ENCODE assay signal across 9 cellular contexts in the genomic region with DNA sequence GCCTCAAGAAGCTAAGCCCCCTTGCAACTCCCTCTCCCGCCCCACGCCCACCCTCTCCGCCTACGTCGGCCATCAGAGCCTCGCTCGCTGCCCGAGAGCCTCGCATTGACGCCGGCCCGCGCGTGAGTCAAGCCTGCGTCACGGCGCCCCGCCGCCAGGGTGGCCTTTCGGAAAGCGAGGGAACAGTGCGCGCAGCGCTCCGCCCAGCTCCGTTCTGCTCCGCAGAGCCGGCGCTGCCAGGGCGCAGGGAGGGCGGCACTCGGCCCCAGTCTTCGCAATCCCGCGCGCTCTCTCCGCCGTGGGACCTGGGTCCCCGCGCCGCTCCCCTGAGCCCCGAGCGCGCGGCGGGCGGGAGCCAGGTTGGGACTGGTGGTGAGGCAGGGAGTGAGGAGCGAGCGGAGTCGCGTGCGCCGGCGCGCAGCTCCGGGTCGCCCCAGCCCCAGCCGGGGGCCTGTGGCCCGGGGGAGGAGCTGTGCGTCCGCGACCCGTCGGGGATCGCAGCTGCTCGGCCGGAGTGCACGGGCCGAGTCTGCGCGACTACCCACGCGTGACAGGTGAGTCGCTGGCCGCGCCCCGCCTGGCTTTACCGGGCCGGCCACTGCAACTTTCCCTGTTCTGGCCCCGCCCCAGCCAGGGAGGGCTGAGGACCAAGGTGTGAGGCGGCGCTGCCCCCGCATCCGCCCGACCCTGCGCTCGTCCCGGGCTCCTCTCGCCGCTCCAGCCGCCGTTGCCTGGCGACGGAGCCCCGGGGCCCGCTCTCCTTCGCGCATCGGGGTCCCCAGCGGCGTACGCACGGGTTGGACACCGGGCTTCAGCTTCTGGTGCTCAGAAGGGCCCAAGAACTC. TPM values are rescaled to one million over a fixed set of nuclear protein-coding genes. Genes with fewer than 3 reads are reported as not detected.
DNase-seq lines count a peak whose midpoint lies in the region; ATAC-seq, FAIRE-seq and TF ChIP-seq lines count a peak whose summit lies in the region.
"Had no signal": no experiment of that assay in that cellular context is flagged by ENCODE, and none has a peak within 500 bp of the region (broad histone marks: within the 10 kb centered on the region; RNA-seq: fewer than 3 reads in every experiment).

TSS of gene SLC6A17 (plus strand) at position 165 of the 845 bp plus-strand sequence. CDS start 16,436 bp downstream, outside the sequence.

- H3K79me2 ChIP-seq in H1 (ENCODE audit: control insufficient read depth in 1 of 2, insufficient read depth in 2 of 2, low read length in 2 of 2), result no peaks in the 10 kb centered on the region

- H3K4me3 Mint-ChIP-seq in activated T-helper 1 cell treated with anti-CD3 and anti-CD28 coated beads, Interleukin-12 subunit alpha, Interleukin-12 subunit beta, Interleukin-2, Interleukin-4 antibody, amounts not matched to agents 30 ng/mL and 10 ng/mL and 1 ng/mL, durations not matched to agents 14 hours and 24 hours and 36 hours, result no peak within 1 kb of the TSS
- H3K4me3 Mint-ChIP-seq: activated naive CD4-positive, alpha-beta T cell treated with anti-CD3 and anti-CD28 coated beads, Interleukin-2, amount 50 U/mL, for 24 hours had no signal

- H3K4me2 ChIP-seq in H1 (ENCODE audit: insufficient read depth in 1 of 2, low read depth in 2 of 2, low read length in 2 of 2), result peak within 1 kb of the TSS; percentile 53 to 92

- H3K4me1 ChIP-seq in SJSA1 (replicated peaks) (peaks cover 36% of the 10 kb centered on the region), H1 (replicated peaks in 1 of 4; ENCODE audit: control insufficient read depth in 3 of 4, insufficient read depth in 4 of 4, low read length in 3 of 4) (peaks cover 0 to 5% (median 2%) of the 10 kb centered on the region in 4 experiments; a peak in 3 of 7 replicates), neuron (ENCODE audit: insufficient read depth, low read length) (peaks cover 4% of the 10 kb centered on the region), kidney (ENCODE audit: control insufficient read depth in 1 of 2, insufficient read depth in 1 of 2, low read depth in 1 of 2, low read length in 2 of 2) (no peaks in the 10 kb centered on the region)

- WGBS in H1 (ENCODE audit: extremely low coverage in 1 of 2, insufficient coverage in 1 of 2, insufficient read length in 1 of 2, insufficient replicate concordance in 2 of 2, low coverage in 1 of 2, low lambda C conversion rate in 2 of 2, missing lambda C conversion rate in 1 of 2), 2 experiments, result 1% methylated on average over 53 of the region's 104 CpGs; no CpG with 5 or more reads in 1 of the 2 experiments

- H2BK12ac ChIP-seq in H1 (ENCODE audit: low read depth, low read length), result no peak within 1 kb of the TSS

- H3K27me3 Mint-ChIP-seq in activated T-helper 1 cell treated with anti-CD3 and anti-CD28 coated beads, Interleukin-12 subunit alpha, Interleukin-12 subunit beta, Interleukin-2, Interleukin-4 antibody, amounts not matched to agents 30 ng/mL and 10 ng/mL and 1 ng/mL, durations not matched to agents 14 hours and 24 hours and 36 hours (ENCODE audit: insufficient read depth), result peaks cover 42% of the 10 kb centered on the region

- H4K5ac ChIP-seq in H1 (ENCODE audit: insufficient read length, low read depth, low read length), result no peak within 1 kb of the TSS

- ATAC-seq in GM19455 (IDR thresholded peaks at IDR 0.05; ENCODE audit: unreplicated experiment), result no peak

- no peak within 1 kb of the TSS for H3K4ac ChIP-seq in H1 (replicated peaks; ENCODE audit: insufficient read length, low read depth, low read length)

- TF ChIP-seq CTCF in H1 (IDR thresholded peaks at IDR 0.05; ENCODE audit: control extremely low read depth in 1 of 3, insufficient read depth in 1 of 3, low read depth in 1 of 3, low read length in 3 of 3) (peak in 1 of 3 experiments; percentile 21; a peak in 1 of 4 replicates), kidney (IDR thresholded peaks at IDR 0.05; ENCODE audit: borderline replicate concordance, extremely low read depth, insufficient read depth) (no peak)

- no peak within 1 kb of the TSS for H2BK20ac ChIP-seq in H1 (ENCODE audit: low read length)

- no peak within 1 kb of the TSS for H2AFZ ChIP-seq in H1 (ENCODE audit: low read length)
- H2AFZ ChIP-seq in neuron (ENCODE audit: low read depth, low read length), result no peak within 1 kb of the TSS

- peak; percentile 46 to 72 for DNase-seq in SHP77 (lab: John Stamatoyannopoulos, UW)
- no peak for DNase-seq in SHP77 treated with DMSO at 0.1 percent for 48 hours (lab: John Stamatoyannopoulos, UW)
- peak; percentile 60 to 84 for DNase-seq in SJSA1 (ENCODE audit: low read depth in 1 of 2, low spot score in 2 of 2)
- peak in 1 of 2 experiments; percentile 81 for DNase-seq in H1 (ENCODE audit: low read depth in 1 of 2, low spot score in 2 of 2)
- DNase-seq in activated T-helper 1 cell treated with anti-CD3 and anti-CD28 coated beads, Interleukin-12 subunit alpha, Interleukin-12 subunit beta, Interleukin-2, Interleukin-4 antibody, amounts not matched to agents 30 ng/mL and 10 ng/mL and 1 ng/mL, durations not matched to agents 14 hours and 24 hours and 36 hours (ENCODE audit: low spot score), result no peak
- DNase-seq in kidney, result no peak

- H2BK120ac ChIP-seq in H1 (replicated peaks; ENCODE audit: low read depth, low read length), result no peak within 1 kb of the TSS

- H3K9ac ChIP-seq in H1 (replicated peaks in 1 of 4; ENCODE audit: extremely low read depth in 1 of 4, low read depth in 3 of 4, low read length in 3 of 4) (no peak within 1 kb of the TSS), kidney (ENCODE audit: low read length in 2 of 2) (no peak within 1 kb of the TSS)

- TF ChIP-seq EP300 in H1 (IDR thresholded peaks at IDR 0.05; ENCODE audit: borderline replicate concordance in 1 of 2, low read depth in 2 of 2, low read length in 2 of 2), result no peak

- H4K20me1 ChIP-seq in H1 (replicated peaks in 1 of 2; ENCODE audit: control insufficient read depth in 1 of 2, insufficient read depth in 2 of 2, low read length in 2 of 2), result peaks cover 3 to 5% of the 10 kb centered on the region in 2 experiments

- H3K14ac ChIP-seq in H1 (ENCODE audit: insufficient read length), result no peak within 1 kb of the TSS

- no peaks in the 10 kb centered on the region for H3K9me3 Mint-ChIP-seq in activated T-helper 1 cell treated with anti-CD3 and anti-CD28 coated beads, Interleukin-12 subunit alpha, Interleukin-12 subunit beta, Interleukin-2, Interleukin-4 antibody, amounts not matched to agents 30 ng/mL and 10 ng/mL and 1 ng/mL, durations not matched to agents 14 hours and 24 hours and 36 hours
- H3K9me3 Mint-ChIP-seq: activated naive CD4-positive, alpha-beta T cell treated with anti-CD3 and anti-CD28 coated beads, Interleukin-2, amount 50 U/mL, for 24 hours had no signal

- H3K27me3 ChIP-seq in SJSA1 (replicated peaks) (peaks cover 17% of the 10 kb centered on the region), H1 (replicated peaks in 1 of 4; ENCODE audit: control insufficient read depth in 3 of 4, extremely low read depth in 1 of 4, insufficient read depth in 3 of 4, low read length in 3 of 4) (peaks cover 37 to 86% (median 68%) of the 10 kb centered on the region in 4 experiments), neuron (ENCODE audit: insufficient read depth, low read length) (peaks cover 84% of the 10 kb centered on the region)

- H3K36me3 ChIP-seq in SJSA1, result no peaks in the 10 kb centered on the region
- peaks cover 0 to 6% (median 0%) of the 10 kb centered on the region in 4 experiments; a peak in 1 of 8 replicates for H3K36me3 ChIP-seq in H1 (ENCODE audit: control insufficient read depth in 2 of 4, insufficient read depth in 4 of 4, low read length in 3 of 4)
- no peaks in the 10 kb centered on the region for H3K36me3 ChIP-seq in neuron (ENCODE audit: insufficient read depth, low read length)
- H3K36me3 ChIP-seq in kidney (ENCODE audit: control insufficient read depth in 1 of 2, insufficient read depth in 2 of 2, low read length in 2 of 2), result no peaks in the 10 kb centered on the region

- H3K4me1 Mint-ChIP-seq in activated T-helper 1 cell treated with anti-CD3 and anti-CD28 coated beads, Interleukin-12 subunit alpha, Interleukin-12 subunit beta, Interleukin-2, Interleukin-4 antibody, amounts not matched to agents 30 ng/mL and 10 ng/mL and 1 ng/mL, durations not matched to agents 14 hours and 24 hours and 36 hours (ENCODE audit: low read depth), result no peaks in the 10 kb centered on the region
- H3K4me1 Mint-ChIP-seq: activated naive CD4-positive, alpha-beta T cell treated with anti-CD3 and anti-CD28 coated beads, Interleukin-2, amount 50 U/mL, for 24 hours had no signal

- H2BK5ac ChIP-seq in H1 (ENCODE audit: low read depth, low read length), result no peak within 1 kb of the TSS

- H3K18ac ChIP-seq in H1 (ENCODE audit: extremely low read depth, low read length), result no peak within 1 kb of the TSS

- H3K27ac ChIP-seq in SJSA1, result peak within 1 kb of the TSS; percentile 31; the same call in 1 of the 2 replicates
- H3K27ac ChIP-seq in H1 (ENCODE audit: low read depth, low read length), result no peak within 1 kb of the TSS
- H3K27ac ChIP-seq in kidney (ENCODE audit: low read depth in 2 of 2, low read length in 2 of 2), result no peak within 1 kb of the TSS

- no peak within 1 kb of the TSS for H2BK15ac ChIP-seq in H1 (ENCODE audit: low read length)

- CTCF ChIA-PET in H1 (lab: Charles Lee; ENCODE audit: partially characterized antibody), result interaction anchor here (0.8 to 3.4 kb wide), 12 partner anchors 11 to 310 kb away, joined by 3 to 19 read pairs (median 4); no protein-coding TSS in a partner anchor

- no peak for FAIRE-seq in H1 (lab: Jason Lieb, UNC)
- no peak for FAIRE-seq in kidney (lab: Jason Lieb, UNC)

- no peak for TF ChIP-seq RAD21 in H1 (IDR thresholded peaks at IDR 0.05 in 1 of 2, conservative IDR thresholded peaks at IDR 0.05 in 1 of 2; ENCODE audit: low read depth in 2 of 2, low read length in 2 of 2)

- no peak within 1 kb of the TSS for H3K23ac ChIP-seq in H1 (ENCODE audit: insufficient read length)

- intact Hi-C loops in activated T-helper 1 cell treated with anti-CD3 and anti-CD28 coated beads, Interleukin-12 subunit alpha, Interleukin-12 subunit beta, Interleukin-2, Interleukin-4 antibody, amounts not matched to agents 30 ng/mL and 10 ng/mL and 1 ng/mL, durations not matched to agents 14 hours and 24 hours and 36 hours (cut with micrococcal nuclease), result no loop called here
- intact Hi-C loops in kidney (cut with DNase I), result no loop called here

- POLR2A ChIA-PET in H1 (lab: Charles Lee; ENCODE audit: partially characterized antibody), result interaction anchor here (0.8 to 1.6 kb wide), 2 partner anchors 11 to 18 kb away, joined by 3 to 4 read pairs; no protein-coding TSS in a partner anchor

- H4K8ac ChIP-seq in H1 (ENCODE audit: extremely low read depth, insufficient read depth, low read length), result 0 out of 2 replicates have a peak within 1 kb of the TSS, but pooled peaks have one; percentile 63

- no peak within 1 kb of the TSS for H3K56ac ChIP-seq in H1 (replicated peaks; ENCODE audit: insufficient read length, low read depth, low read length)

- no peak for TF ChIP-seq POLR2A in H1 (IDR thresholded peaks at IDR 0.05; ENCODE audit: control extremely low read depth in 1 of 2, low read depth in 2 of 2, low read length in 2 of 2)

- no peak within 1 kb of the TSS for H2AK5ac ChIP-seq in H1 (ENCODE audit: low read depth, low read length)

- no peaks in the 10 kb centered on the region for H3K36me3 Mint-ChIP-seq in activated T-helper 1 cell treated with anti-CD3 and anti-CD28 coated beads, Interleukin-12 subunit alpha, Interleukin-12 subunit beta, Interleukin-2, Interleukin-4 antibody, amounts not matched to agents 30 ng/mL and 10 ng/mL and 1 ng/mL, durations not matched to agents 14 hours and 24 hours and 36 hours (ENCODE audit: low read depth)
- H3K36me3 Mint-ChIP-seq: activated naive CD4-positive, alpha-beta T cell treated with anti-CD3 and anti-CD28 coated beads, Interleukin-2, amount 50 U/mL, for 24 hours had no signal

- H3K27ac Mint-ChIP-seq in activated T-helper 1 cell treated with anti-CD3 and anti-CD28 coated beads, Interleukin-12 subunit alpha, Interleukin-12 subunit beta, Interleukin-2, Interleukin-4 antibody, amounts not matched to agents 30 ng/mL and 10 ng/mL and 1 ng/mL, durations not matched to agents 14 hours and 24 hours and 36 hours, result no peak within 1 kb of the TSS
- H3K27ac Mint-ChIP-seq: activated naive CD4-positive, alpha-beta T cell treated with anti-CD3 and anti-CD28 coated beads, Interleukin-2, amount 50 U/mL, for 24 hours had no signal

- H3K4me3 ChIP-seq in SJSA1 (peak within 1 kb of the TSS; percentile 45), H1 (ENCODE audit: extremely low read depth in 1 of 4, insufficient read depth in 2 of 4, low read depth in 3 of 4, low read length in 4 of 4) (peak within 1 kb of the TSS; percentile 30 to 65 (median 44)), neuron (ENCODE audit: low read length) (peak within 1 kb of the TSS; percentile 22), kidney (ENCODE audit: low read length in 2 of 2) (peak within 1 kb of the TSS in 1 of 2 donors; percentile 35)

- H3K23me2 ChIP-seq in H1 (ENCODE audit: low read depth, low read length), result peaks cover 12% of the 10 kb centered on the region; the same call in 1 of the 2 replicates

- H3K9me3 ChIP-seq in SJSA1 (replicated peaks) (peaks cover 8% of the 10 kb centered on the region; the same call in 1 of the 2 replicates), H1 (ENCODE audit: insufficient read depth in 2 of 2, low read depth in 1 of 2, low read length in 1 of 2) (no peaks in the 10 kb centered on the region), neuron (ENCODE audit: low read length) (no peaks in the 10 kb centered on the region), kidney (ENCODE audit: control insufficient read depth in 1 of 2, low read length in 2 of 2) (no peaks in the 10 kb centered on the region)

- no peaks in the 10 kb centered on the region for H3K79me1 ChIP-seq in H1 (ENCODE audit: low read depth, low read length)

- no peak within 1 kb of the TSS for H4K91ac ChIP-seq in H1 (replicated peaks; ENCODE audit: insufficient read length, low read length)

RNA-seq across cellular contexts. Expression of gene SLC6A17, which starts in this region (rescaled TPM):
- total RNA-seq in SJSA1 (2014; rRNA removed; shearing (Covaris generic)), result 1.0 and 2.1 TPM in 2 replicates
- total RNA-seq in H1 (2021; fragmentation: NEBNext Ultra II Directional; extraction: Animal tissue kit (Norgen Biotek cat#: 25700)), result 0.28 and 0.29 TPM in 2 replicates
- polyA plus RNA-seq in H1 (2011; rRNA removed) (0.08 and 0.15 TPM in 2 replicates), kidney (ENCODE audit: insufficient read depth, low read depth, low replicate concordance) (1.7 TPM)
- 0.10 TPM for polyA plus RNA-seq in H1 (2011; cell fraction: cytosol; rRNA removed)
- polyA plus RNA-seq in H1 (2011; cell fraction: nucleus; rRNA removed), result 1.3 TPM
- polyA plus RNA-seq in H1 (2012, experiment 1 of 2), result 0.24 to 0.34 TPM (median 0.26 TPM) in 4 replicates
- polyA plus RNA-seq in H1 (2012, experiment 2 of 2), result 0.63 TPM
- 0.16 TPM for polyA plus RNA-seq in H1 (2013, experiment 1 of 2)
- polyA plus RNA-seq in H1 (2013, experiment 2 of 2), result 0.17 TPM
- polyA minus RNA-seq in H1 (2011; rRNA and poly(A)+ RNA removed), result 0.16 and 1.2 TPM in 2 replicates
- 0.88 TPM for polyA minus RNA-seq in H1 (2011; cell fraction: cytosol; rRNA and poly(A)+ RNA removed)
- polyA minus RNA-seq in H1 (2011; cell fraction: nucleus; rRNA and poly(A)+ RNA removed), result 1.6 TPM
- total RNA-seq in activated T-helper 1 cell treated with anti-CD3 and anti-CD28 coated beads, Interleukin-12 subunit alpha, Interleukin-12 subunit beta, Interleukin-2, Interleukin-4 antibody, amounts not matched to agents 30 ng/mL and 10 ng/mL and 1 ng/mL, durations not matched to agents 14 hours and 24 hours and 36 hours, result 0.05 and 0.23 TPM in 2 replicates
- total RNA-seq in kidney, result 2.3 TPM

Comparison
In these comparisons a context has a peak if more than half of its experiments do, and no peak if none do; other contexts are left out.
1. DNase-seq: peak in SHP77 (2 of 2) and SJSA1 (2 of 2); none in SHP77 treated with DMSO at 0.1 percent for 48 hours (single experiment), activated T-helper 1 cell treated with anti-CD3 and anti-CD28 coated beads, Interleukin-12 subunit alpha, Interleukin-12 subunit beta, Interleukin-2, Interleukin-4 antibody, amounts not matched to agents 30 ng/mL and 10 ng/mL and 1 ng/mL, durations not matched to agents 14 hours and 24 hours and 36 hours (single experiment) and kidney (single experiment).